12 cellular contexts compared by ENCODE assay signal in genomic region chr13:41384749-41385503, GRCh38.
DNase-seq lines count a peak whose midpoint lies in the region; ATAC-seq and TF ChIP-seq lines count a peak whose summit lies in the region.
"Had no signal": no experiment of that assay in that cellular context is flagged by ENCODE, and none has a peak within 500 bp of the region (broad histone marks: within the 10 kb centered on the region; RNA-seq: fewer than 3 reads in every experiment).

No MANE protein-coding gene starts in this region.

- H3K9me2 ChIP-seq in OCI-LY7 (ENCODE audit: insufficient read depth, low read length) = no peaks in the 10 kb centered on the region

- H3K27ac ChIP-seq in OCI-LY7 (ENCODE audit: low read depth, low read length, poor library complexity, severe bottlenecking) = no peak overlapping the region
- H3K27ac ChIP-seq: BLaER1, gastrocnemius medialis had no signal

- H3K9me3 Mint-ChIP-seq in activated CD4-positive, alpha-beta T cell treated with anti-CD3 and anti-CD28 coated beads, Interleukin-2, amount 10 ng/mL, durations not matched to agents 24 days and 14 days = no peaks in the 10 kb centered on the region
- H3K9me3 Mint-ChIP-seq: activated T-helper 1 cell treated with anti-CD3 and anti-CD28 coated beads, Interleukin-12 subunit alpha, Interleukin-12 subunit beta, Interleukin-2, Interleukin-4 antibody, amounts not matched to agents 30 ng/mL and 10 ng/mL and 1 ng/mL, durations not matched to agents 14 hours and 24 hours and 36 hours had no signal

- no peak for ATAC-seq in GM19328 (IDR thresholded peaks at IDR 0.05; ENCODE audit: unreplicated experiment)
- ATAC-seq: gastrocnemius medialis, sciatic nerve had no signal

- intact Hi-C loops in activated CD4-positive, alpha-beta T cell treated with anti-CD3 and anti-CD28 coated beads, Interleukin-2, amount 10 ng/mL, durations not matched to agents 24 days and 14 days (cut with micrococcal nuclease) = no loop called here
- intact Hi-C loops in OCI-LY7 (cut with micrococcal nuclease; ENCODE audit: unreplicated experiment) = loop anchor here (1.0 to 10.0 kb wide), 2 partner anchors 267 to 730 kb away; no protein-coding TSS in a partner anchor

- H3K4me1 Mint-ChIP-seq in activated CD4-positive, alpha-beta T cell treated with anti-CD3 and anti-CD28 coated beads, Interleukin-2, amount 10 ng/mL, durations not matched to agents 24 days and 14 days = peaks cover 6% of the 10 kb centered on the region

- no peak overlapping the region for H3K27ac Mint-ChIP-seq in activated CD4-positive, alpha-beta T cell treated with anti-CD3 and anti-CD28 coated beads, Interleukin-2, amount 10 ng/mL, durations not matched to agents 24 days and 14 days
- H3K27ac Mint-ChIP-seq: activated T-helper 1 cell treated with anti-CD3 and anti-CD28 coated beads, Interleukin-12 subunit alpha, Interleukin-12 subunit beta, Interleukin-2, Interleukin-4 antibody, amounts not matched to agents 30 ng/mL and 10 ng/mL and 1 ng/mL, durations not matched to agents 14 hours and 24 hours and 36 hours had no signal

- POLR2A ChIA-PET in OCI-LY7 (lab: Charles Lee) = no interaction called here

- H3K27me3 Mint-ChIP-seq in activated CD4-positive, alpha-beta T cell treated with anti-CD3 and anti-CD28 coated beads, Interleukin-2, amount 10 ng/mL, durations not matched to agents 24 days and 14 days = no peaks in the 10 kb centered on the region

- BruUV-seq in OCI-LY7 (replicated peaks; lab: Mats Ljungman, UMichigan) = no TSS peak

- peak; percentile 55 for DNase-seq in activated CD4-positive, alpha-beta T cell treated with anti-CD3 and anti-CD28 coated beads, Interleukin-2, amount 10 ng/mL, durations not matched to agents 24 days and 14 days
- DNase-seq in activated CD4-positive, alpha-beta T cell treated with anti-CD3 and anti-CD28 coated beads for 1 hour = no peak
- peak; percentile 42 for DNase-seq in OCI-LY7 (ENCODE audit: low spot score)
- no peak for DNase-seq in epithelial cell of proximal tubule (ENCODE audit: low read depth)
- peak; percentile 10 for DNase-seq in smooth muscle cell of the brain vasculature (ENCODE audit: low read depth, low spot score)
- no peak for DNase-seq in NCI-H1694 (lab: John Stamatoyannopoulos, UW)
- DNase-seq in hepatic stellate cell (ENCODE audit: low spot score) = no peak
- DNase-seq: gastrocnemius medialis had no signal

- no peaks in the 10 kb centered on the region for H3K79me2 ChIP-seq in OCI-LY7 (ENCODE audit: insufficient read depth, low read depth, low read length)

- no peaks in the 10 kb centered on the region for H3K36me3 ChIP-seq in OCI-LY7 (ENCODE audit: insufficient read depth, low read length)
- H3K36me3 ChIP-seq: BLaER1, gastrocnemius medialis had no signal

- TF ChIP-seq CTCF in OCI-LY7 (conservative IDR thresholded peaks at IDR 0.05; ENCODE audit: low read length) = peak; percentile 82
- TF ChIP-seq CTCF in epithelial cell of proximal tubule (conservative IDR thresholded peaks at IDR 0.05; ENCODE audit: low read depth, low read length) = peak; percentile 52

- H2AFZ ChIP-seq in OCI-LY7 (ENCODE audit: low read length) = no peak overlapping the region

- no peak overlapping the region for H3K4me3 Mint-ChIP-seq in activated CD4-positive, alpha-beta T cell treated with anti-CD3 and anti-CD28 coated beads, Interleukin-2, amount 10 ng/mL, durations not matched to agents 24 days and 14 days
- H3K4me3 Mint-ChIP-seq: activated T-helper 1 cell treated with anti-CD3 and anti-CD28 coated beads, Interleukin-12 subunit alpha, Interleukin-12 subunit beta, Interleukin-2, Interleukin-4 antibody, amounts not matched to agents 30 ng/mL and 10 ng/mL and 1 ng/mL, durations not matched to agents 14 hours and 24 hours and 36 hours had no signal

- no peaks in the 10 kb centered on the region for H4K20me1 ChIP-seq in OCI-LY7 (ENCODE audit: insufficient read depth, low read length)
- H4K20me1 ChIP-seq: BLaER1 had no signal

- no peak overlapping the region for H3K4me2 ChIP-seq in OCI-LY7 (ENCODE audit: low read length)
- H3K4me2 ChIP-seq: BLaER1 had no signal

- no peaks in the 10 kb centered on the region for H3K9me3 ChIP-seq in OCI-LY7 (ENCODE audit: low read length)
- H3K9me3 ChIP-seq: BLaER1, gastrocnemius medialis had no signal

- H3K36me3 Mint-ChIP-seq in activated CD4-positive, alpha-beta T cell treated with anti-CD3 and anti-CD28 coated beads, Interleukin-2, amount 10 ng/mL, durations not matched to agents 24 days and 14 days (ENCODE audit: low read depth) = no peaks in the 10 kb centered on the region

- CTCF ChIA-PET in OCI-LY7 (lab: Charles Lee; ENCODE audit: unreplicated experiment) = no interaction called here

- H3K4me3 ChIP-seq in OCI-LY7 (ENCODE audit: low read depth, low read length, poor library complexity, severe bottlenecking) (no peak overlapping the region), epithelial cell of proximal tubule (ENCODE audit: low read depth, low read length) (no peak overlapping the region)
- H3K4me3 ChIP-seq: BLaER1, gastrocnemius medialis had no signal

- peaks cover 4% of the 10 kb centered on the region for H3K4me1 ChIP-seq in OCI-LY7 (ENCODE audit: insufficient read depth, low read length, poor library complexity, severe bottlenecking)
- H3K4me1 ChIP-seq: gastrocnemius medialis had no signal

Comparison
In these comparisons a context has a peak if more than half of its experiments do, and no peak if none do; other contexts are left out.
1. DNase-seq: peak in activated CD4-positive, alpha-beta T cell treated with anti-CD3 and anti-CD28 coated beads, Interleukin-2, amount 10 ng/mL, durations not matched to agents 24 days and 14 days (single experiment), OCI-LY7 (single experiment) and smooth muscle cell of the brain vasculature (single experiment); none in activated CD4-positive, alpha-beta T cell treated with anti-CD3 and anti-CD28 coated beads for 1 hour (single experiment), epithelial cell of proximal tubule (single experiment), NCI-H1694 (single experiment) and hepatic stellate cell (single experiment).